In genomic region chr14:48725001-48725734, GRCh38 we compare ENCODE assay signal across 33 cellular contexts.
DNase-seq lines count a peak whose midpoint lies in the region; ATAC-seq, FAIRE-seq and TF ChIP-seq lines count a peak whose summit lies in the region.
"Had no signal": no experiment of that assay in that cellular context is flagged by ENCODE, and none has a peak within 500 bp of the region (broad histone marks: within the 10 kb centered on the region; RNA-seq: fewer than 3 reads in every experiment).

No MANE protein-coding gene starts in this region.

- CTCF ChIA-PET in AG04450 (lab: Charles Lee), result no interaction called here

- H3K4me1 ChIP-seq in fibroblast of lung (ENCODE audit: control insufficient read depth, extremely low read depth, insufficient read depth, low read length), result no peaks in the 10 kb centered on the region
- peaks cover 18% of the 10 kb centered on the region for H3K4me1 ChIP-seq in neural progenitor cell
- H3K4me1 ChIP-seq: lower lobe of right lung, sigmoid colon had no signal

- no peaks in the 10 kb centered on the region for H3K4me1 Mint-ChIP-seq in neural progenitor cell
- H3K4me1 Mint-ChIP-seq in effector memory CD8-positive, alpha-beta T cell (ENCODE audit: low read depth in 2 of 2), result no peaks in the 10 kb centered on the region
- H3K4me1 Mint-ChIP-seq: activated CD8-positive, alpha-beta memory T cell treated with anti-CD3 and anti-CD28 coated beads, Interleukin-2, amount 10 ng/mL, durations not matched to agents 7 days and 5 days; B cell had no signal

- intact Hi-C loops in posterior vena cava (cut with DNase I), result no loop called here

- TF ChIP-seq CTCF in AG04450 (IDR thresholded peaks at IDR 0.05; ENCODE audit: low read depth, low read length), result no peak
- TF ChIP-seq CTCF in fibroblast of lung (conservative IDR thresholded peaks at IDR 0.05 in 1 of 2, IDR thresholded peaks at IDR 0.05 in 1 of 2; ENCODE audit: low read depth in 1 of 2, low read length in 2 of 2), result no peak
- no peak for TF ChIP-seq CTCF in neural progenitor cell (IDR thresholded peaks at IDR 0.05)

- ATAC-seq in effector memory CD8-positive, alpha-beta T cell (replicated peaks), result no peak
- ATAC-seq: activated CD8-positive, alpha-beta memory T cell treated with anti-CD3 and anti-CD28 coated beads, Interleukin-2, amount 10 ng/mL, durations not matched to agents 7 days and 5 days; CD8-positive, alpha-beta T cell; lower lobe of right lung; WTC11 had no signal

- FAIRE-seq in RCC 7860 (lab: Jason Lieb, UNC), result peak; percentile 61
- FAIRE-seq: A204.1, H54 had no signal

- DNase-seq in AG04450 (ENCODE audit: low read depth, low spot score) (peak; percentile 38), RCC 7860 (ENCODE audit: low spot score) (peak; percentile 71), fibroblast of lung (ENCODE audit: low read depth in 2 of 2) (peak; percentile 63 to 85), neural progenitor cell (ENCODE audit: low spot score) (peak; percentile 11), NCI-H1436 treated with DMSO at 0.1 percent for 48 hours (lab: John Stamatoyannopoulos, UW) (no peak), cortex of kidney (lab: John Stamatoyannopoulos, UW) (no peak), posterior vena cava (ENCODE audit: low spot score) (no peak)
- DNase-seq in effector memory CD8-positive, alpha-beta T cell, result no peak
- DNase-seq: activated CD8-positive, alpha-beta memory T cell treated with anti-CD3 and anti-CD28 coated beads, Interleukin-2, amount 10 ng/mL, durations not matched to agents 7 days and 5 days; activated naive CD4-positive, alpha-beta T cell treated with Interleukin-2 at 50 U/mL for 16 hours; activated T-cell treated with anti-CD3 and anti-CD28 coated beads, Interleukin-2, amount 50 U/mL, for 48 hours; CD8-positive, alpha-beta T cell; glutamatergic neuron; lower lobe of right lung; NCI-H1048; NCI-H1694 treated with DMSO at 0.1 percent for 48 hours; NCI-H2171; NCI-H526; NK-92 treated with Interleukin-12 subunit alpha and Interleukin-12 subunit beta, amount 100 ng/mL, for 24 hours; PC-9; posterior cingulate gyrus; Right ventricle myocardium superior; sigmoid colon; stimulated activated CD4-positive, alpha-beta T cell treated with anti-CD3 and anti-CD28 coated beads, Interleukin-15, amount 100 ng/mL, for 24 hours; stimulated activated naive CD4-positive, alpha-beta T cell treated with Interleukin-2 at 50 U/mL for 16 hours; T-helper 9 cell had no signal

- H3K27ac Mint-ChIP-seq in neural progenitor cell, result no peak overlapping the region
- no peak overlapping the region for H3K27ac Mint-ChIP-seq in effector memory CD8-positive, alpha-beta T cell
- H3K27ac Mint-ChIP-seq: activated CD8-positive, alpha-beta memory T cell treated with anti-CD3 and anti-CD28 coated beads, Interleukin-2, amount 10 ng/mL, durations not matched to agents 7 days and 5 days; B cell; CD8-positive, alpha-beta T cell; dendritic cell treated with granulocyte-macrophage colony-stimulating factor and Interleukin-4, amounts not matched to agents 40 ng/mL and 50 ng/mL, for 4 days; WTC11 had no signal

- no peaks in the 10 kb centered on the region for H3F3A ChIP-seq in neural progenitor cell (ENCODE audit: low read depth)

- H3K27ac ChIP-seq in AG04450 (ENCODE audit: low read depth, low read length) (peak overlapping the region; percentile 62), fibroblast of lung (ENCODE audit: insufficient read depth, low read length) (peak overlapping the region; percentile 63), neural progenitor cell (no peak overlapping the region)
- H3K27ac ChIP-seq: esophagus muscularis mucosa, lower lobe of right lung, PC-9, sigmoid colon had no signal

- H3K36me3 Mint-ChIP-seq in neural progenitor cell, result no peaks in the 10 kb centered on the region
- no peaks in the 10 kb centered on the region for H3K36me3 Mint-ChIP-seq in effector memory CD8-positive, alpha-beta T cell (ENCODE audit: insufficient read depth)
- H3K36me3 Mint-ChIP-seq: activated CD8-positive, alpha-beta memory T cell treated with anti-CD3 and anti-CD28 coated beads, Interleukin-2, amount 10 ng/mL, durations not matched to agents 7 days and 5 days; CD8-positive, alpha-beta T cell; WTC11 had no signal

- H3K36me3 ChIP-seq in fibroblast of lung (ENCODE audit: control insufficient read depth, insufficient read depth, low read length) (no peaks in the 10 kb centered on the region), neural progenitor cell (no peaks in the 10 kb centered on the region)
- H3K36me3 ChIP-seq: esophagus muscularis mucosa, lower lobe of right lung, sigmoid colon had no signal

- H3K9ac ChIP-seq in fibroblast of lung (ENCODE audit: insufficient read depth, low read length) (no peak overlapping the region), neural progenitor cell (no peak overlapping the region)

- POLR2A ChIA-PET in AG04450 (lab: Yijun Ruan, JAX), result no interaction called here

- H3K27me3 ChIP-seq in AG04450 (ENCODE audit: control insufficient read depth, insufficient read depth, low read length) (no peaks in the 10 kb centered on the region), fibroblast of lung (ENCODE audit: control insufficient read depth, insufficient read depth, low read length) (no peaks in the 10 kb centered on the region), neural progenitor cell (no peaks in the 10 kb centered on the region)
- H3K27me3 ChIP-seq: esophagus muscularis mucosa, sigmoid colon had no signal

- H2AFZ ChIP-seq in fibroblast of lung (ENCODE audit: low read length), result no peak overlapping the region
- H2AFZ ChIP-seq in neural progenitor cell (replicated peaks), result peak overlapping the region; percentile 0
- H2AFZ ChIP-seq: PC-9 had no signal

- no peak overlapping the region for H3K4me3 Mint-ChIP-seq in neural progenitor cell
- H3K4me3 Mint-ChIP-seq in effector memory CD8-positive, alpha-beta T cell, result no peak overlapping the region
- H3K4me3 Mint-ChIP-seq: activated CD8-positive, alpha-beta memory T cell treated with anti-CD3 and anti-CD28 coated beads, Interleukin-2, amount 10 ng/mL, durations not matched to agents 7 days and 5 days; B cell; CD8-positive, alpha-beta T cell; dendritic cell treated with granulocyte-macrophage colony-stimulating factor and Interleukin-4, amounts not matched to agents 40 ng/mL and 50 ng/mL, for 4 days; nephron; WTC11 had no signal

- no peaks in the 10 kb centered on the region for H3K9me3 Mint-ChIP-seq in neural progenitor cell
- H3K9me3 Mint-ChIP-seq in effector memory CD8-positive, alpha-beta T cell, result peaks cover 0 to 8% of the 10 kb centered on the region in 2 donors
- H3K9me3 Mint-ChIP-seq: dendritic cell treated with granulocyte-macrophage colony-stimulating factor and Interleukin-4, amounts not matched to agents 40 ng/mL and 50 ng/mL, for 4 days; nephron had no signal

- H3K79me2 ChIP-seq in fibroblast of lung (ENCODE audit: control insufficient read depth, insufficient read depth, low read length) (no peaks in the 10 kb centered on the region), neural progenitor cell (ENCODE audit: low read depth) (no peaks in the 10 kb centered on the region)

- H3K4me2 ChIP-seq in fibroblast of lung (ENCODE audit: extremely low read depth, insufficient read depth, low read length) (no peak overlapping the region), neural progenitor cell (peak overlapping the region; percentile 10)
- H3K4me2 ChIP-seq: PC-9 had no signal

- H3K4me3 ChIP-seq in AG04450 (ENCODE audit: low read depth, low read length) (no peak overlapping the region), fibroblast of lung (replicated peaks in 1 of 4; ENCODE audit: control extremely low read depth in 1 of 4, insufficient read depth in 1 of 4, low read depth in 3 of 4, low read length in 4 of 4) (no peak overlapping the region), neural progenitor cell (no peak overlapping the region)
- H3K4me3 ChIP-seq: esophagus muscularis mucosa, lower lobe of right lung, PC-9, sigmoid colon had no signal

- H3K9me3 ChIP-seq in AG04450 (ENCODE audit: control insufficient read depth, insufficient read depth, low read length) (no peaks in the 10 kb centered on the region; the same call in 1 of the 2 replicates), fibroblast of lung (ENCODE audit: control insufficient read depth, insufficient read depth, low read depth, low read length) (no peaks in the 10 kb centered on the region), neural progenitor cell (ENCODE audit: low read depth) (no peaks in the 10 kb centered on the region)
- H3K9me3 ChIP-seq: esophagus muscularis mucosa, lower lobe of right lung, sigmoid colon had no signal

- no peaks in the 10 kb centered on the region for H3K27me3 Mint-ChIP-seq in neural progenitor cell (ENCODE audit: insufficient read depth, low read depth)
- H3K27me3 Mint-ChIP-seq in effector memory CD8-positive, alpha-beta T cell, result no peaks in the 10 kb centered on the region
- H3K27me3 Mint-ChIP-seq: activated CD8-positive, alpha-beta memory T cell treated with anti-CD3 and anti-CD28 coated beads, Interleukin-2, amount 10 ng/mL, durations not matched to agents 7 days and 5 days; B cell; dendritic cell treated with granulocyte-macrophage colony-stimulating factor and Interleukin-4, amounts not matched to agents 40 ng/mL and 50 ng/mL, for 4 days had no signal

- H4K20me1 ChIP-seq in fibroblast of lung (ENCODE audit: control insufficient read depth, extremely low read depth, insufficient read depth, low read length), result no peaks in the 10 kb centered on the region
- H4K20me1 ChIP-seq in neural progenitor cell (ENCODE audit: low read depth), result no peaks in the 10 kb centered on the region

Comparison
In these comparisons a context has a peak if more than half of its experiments do, and no peak if none do; other contexts are left out.
1. DNase-seq: peak in AG04450 (single experiment), RCC 7860 (single experiment), fibroblast of lung (2 of 2) and neural progenitor cell (single experiment); none in NCI-H1436 treated with DMSO at 0.1 percent for 48 hours (single experiment), cortex of kidney (single experiment), effector memory CD8-positive, alpha-beta T cell (0 of 3) and posterior vena cava (single experiment).